16 cellular contexts compared by ENCODE assay signal in genomic region chr3:78875431-78875830, GRCh38.
"Had no signal": no experiment of that assay in that cellular context is flagged by ENCODE, and none has a peak within 500 bp of the region (broad histone marks: within the 10 kb centered on the region; RNA-seq: fewer than 3 reads in every experiment).

No MANE protein-coding gene starts in this region.

- H3K27me3 ChIP-seq: esophagus muscularis mucosa, right atrium auricular region had no signal

- H3K4me1 ChIP-seq: right atrium auricular region had no signal

- H3K27ac ChIP-seq: esophagus muscularis mucosa, left ventricle myocardium inferior, right atrium auricular region had no signal

- H3K4me3 ChIP-seq: esophagus muscularis mucosa, left ventricle myocardium inferior, right atrium auricular region, smooth muscle cell had no signal

- H3K36me3 ChIP-seq: esophagus muscularis mucosa, left ventricle myocardium inferior, right atrium auricular region had no signal

- DNase-seq: activated naive CD4-positive, alpha-beta T cell treated with Interleukin-2 at 50 U/mL for 16 hours; aorta; kidney; left ventricle myocardium inferior; mesendoderm; natural killer cell; nucleus accumbens; stimulated activated CD4-positive, alpha-beta T cell treated with anti-CD3 and anti-CD28 coated beads, Interleukin-4, amount 100 ng/mL, for 4 hours; stimulated activated CD8-positive, alpha-beta memory T cell treated with anti-CD3 and anti-CD28 coated beads, Interleukin-4, amount 100 ng/mL, for 48 hours; stimulated activated naive CD4-positive, alpha-beta T cell treated with Interleukin-2 at 50 U/mL for 16 hours; substantia nigra; trophoblast cell had no signal

- FAIRE-seq: bronchial epithelial cell had no signal

- H3K9me3 ChIP-seq: esophagus muscularis mucosa, right atrium auricular region had no signal

- H3K4me2 ChIP-seq: smooth muscle cell had no signal
